In the genomic region with DNA sequence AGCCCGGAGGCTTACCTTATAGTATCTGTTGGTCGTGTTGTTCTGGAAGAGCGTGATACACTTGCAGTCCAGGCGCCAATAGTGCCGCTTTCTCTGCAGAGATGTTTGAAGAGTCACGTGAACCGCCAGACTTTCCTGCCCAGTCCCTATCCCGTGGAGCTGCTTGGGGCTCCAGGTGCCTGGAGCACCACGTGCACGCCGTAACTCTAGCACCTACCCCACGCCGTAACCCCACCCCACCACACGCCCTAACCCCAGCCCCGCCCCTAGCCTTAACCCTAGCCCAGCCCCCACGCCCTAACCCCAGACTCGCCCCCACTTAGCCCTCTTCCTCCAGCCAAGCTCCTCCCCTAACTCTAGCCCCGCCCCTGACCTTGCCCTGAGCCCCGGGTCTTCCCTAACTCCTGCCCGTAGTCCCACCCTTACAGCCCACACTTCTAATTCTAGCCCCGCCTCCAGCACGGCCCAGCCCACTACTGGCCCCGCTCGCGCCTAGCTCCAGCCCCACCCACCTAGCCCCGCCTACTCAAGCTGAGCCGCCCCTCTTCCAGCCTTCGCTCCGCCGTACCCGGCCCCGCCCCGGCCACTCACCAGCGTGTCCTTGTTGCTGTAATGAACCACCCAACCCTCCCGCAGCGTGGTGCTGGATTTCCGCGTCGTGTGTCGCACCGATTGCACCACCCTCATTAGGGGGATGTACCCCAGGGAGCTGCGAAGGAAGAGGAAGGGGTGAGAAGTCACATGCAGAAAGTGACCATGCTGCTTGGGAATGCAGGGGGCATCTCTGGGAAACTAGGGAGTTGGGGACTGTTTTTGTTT, we compare ENCODE assay signal across 1 cellular context.
A peak's percentile ranks its signal among the peaks of the same experiment; 100 is the strongest.
TF ChIP-seq lines count a peak whose summit lies in the region.

No MANE protein-coding gene starts in this region.

TF ChIP-seq in H1, 55 proteins besides CTCF, POLR2A, EP300 and RAD21:
- TF ChIP-seq, protein P1, sequence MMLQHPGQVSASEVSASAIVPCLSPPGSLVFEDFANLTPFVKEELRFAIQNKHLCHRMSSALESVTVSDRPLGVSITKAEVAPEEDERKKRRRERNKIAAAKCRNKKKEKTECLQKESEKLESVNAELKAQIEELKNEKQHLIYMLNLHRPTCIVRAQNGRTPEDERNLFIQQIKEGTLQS (IDR thresholded peaks at IDR 0.05; ENCODE audit: insufficient read depth, low read depth, low read length), result no peak
- TF ChIP-seq, protein P2, sequence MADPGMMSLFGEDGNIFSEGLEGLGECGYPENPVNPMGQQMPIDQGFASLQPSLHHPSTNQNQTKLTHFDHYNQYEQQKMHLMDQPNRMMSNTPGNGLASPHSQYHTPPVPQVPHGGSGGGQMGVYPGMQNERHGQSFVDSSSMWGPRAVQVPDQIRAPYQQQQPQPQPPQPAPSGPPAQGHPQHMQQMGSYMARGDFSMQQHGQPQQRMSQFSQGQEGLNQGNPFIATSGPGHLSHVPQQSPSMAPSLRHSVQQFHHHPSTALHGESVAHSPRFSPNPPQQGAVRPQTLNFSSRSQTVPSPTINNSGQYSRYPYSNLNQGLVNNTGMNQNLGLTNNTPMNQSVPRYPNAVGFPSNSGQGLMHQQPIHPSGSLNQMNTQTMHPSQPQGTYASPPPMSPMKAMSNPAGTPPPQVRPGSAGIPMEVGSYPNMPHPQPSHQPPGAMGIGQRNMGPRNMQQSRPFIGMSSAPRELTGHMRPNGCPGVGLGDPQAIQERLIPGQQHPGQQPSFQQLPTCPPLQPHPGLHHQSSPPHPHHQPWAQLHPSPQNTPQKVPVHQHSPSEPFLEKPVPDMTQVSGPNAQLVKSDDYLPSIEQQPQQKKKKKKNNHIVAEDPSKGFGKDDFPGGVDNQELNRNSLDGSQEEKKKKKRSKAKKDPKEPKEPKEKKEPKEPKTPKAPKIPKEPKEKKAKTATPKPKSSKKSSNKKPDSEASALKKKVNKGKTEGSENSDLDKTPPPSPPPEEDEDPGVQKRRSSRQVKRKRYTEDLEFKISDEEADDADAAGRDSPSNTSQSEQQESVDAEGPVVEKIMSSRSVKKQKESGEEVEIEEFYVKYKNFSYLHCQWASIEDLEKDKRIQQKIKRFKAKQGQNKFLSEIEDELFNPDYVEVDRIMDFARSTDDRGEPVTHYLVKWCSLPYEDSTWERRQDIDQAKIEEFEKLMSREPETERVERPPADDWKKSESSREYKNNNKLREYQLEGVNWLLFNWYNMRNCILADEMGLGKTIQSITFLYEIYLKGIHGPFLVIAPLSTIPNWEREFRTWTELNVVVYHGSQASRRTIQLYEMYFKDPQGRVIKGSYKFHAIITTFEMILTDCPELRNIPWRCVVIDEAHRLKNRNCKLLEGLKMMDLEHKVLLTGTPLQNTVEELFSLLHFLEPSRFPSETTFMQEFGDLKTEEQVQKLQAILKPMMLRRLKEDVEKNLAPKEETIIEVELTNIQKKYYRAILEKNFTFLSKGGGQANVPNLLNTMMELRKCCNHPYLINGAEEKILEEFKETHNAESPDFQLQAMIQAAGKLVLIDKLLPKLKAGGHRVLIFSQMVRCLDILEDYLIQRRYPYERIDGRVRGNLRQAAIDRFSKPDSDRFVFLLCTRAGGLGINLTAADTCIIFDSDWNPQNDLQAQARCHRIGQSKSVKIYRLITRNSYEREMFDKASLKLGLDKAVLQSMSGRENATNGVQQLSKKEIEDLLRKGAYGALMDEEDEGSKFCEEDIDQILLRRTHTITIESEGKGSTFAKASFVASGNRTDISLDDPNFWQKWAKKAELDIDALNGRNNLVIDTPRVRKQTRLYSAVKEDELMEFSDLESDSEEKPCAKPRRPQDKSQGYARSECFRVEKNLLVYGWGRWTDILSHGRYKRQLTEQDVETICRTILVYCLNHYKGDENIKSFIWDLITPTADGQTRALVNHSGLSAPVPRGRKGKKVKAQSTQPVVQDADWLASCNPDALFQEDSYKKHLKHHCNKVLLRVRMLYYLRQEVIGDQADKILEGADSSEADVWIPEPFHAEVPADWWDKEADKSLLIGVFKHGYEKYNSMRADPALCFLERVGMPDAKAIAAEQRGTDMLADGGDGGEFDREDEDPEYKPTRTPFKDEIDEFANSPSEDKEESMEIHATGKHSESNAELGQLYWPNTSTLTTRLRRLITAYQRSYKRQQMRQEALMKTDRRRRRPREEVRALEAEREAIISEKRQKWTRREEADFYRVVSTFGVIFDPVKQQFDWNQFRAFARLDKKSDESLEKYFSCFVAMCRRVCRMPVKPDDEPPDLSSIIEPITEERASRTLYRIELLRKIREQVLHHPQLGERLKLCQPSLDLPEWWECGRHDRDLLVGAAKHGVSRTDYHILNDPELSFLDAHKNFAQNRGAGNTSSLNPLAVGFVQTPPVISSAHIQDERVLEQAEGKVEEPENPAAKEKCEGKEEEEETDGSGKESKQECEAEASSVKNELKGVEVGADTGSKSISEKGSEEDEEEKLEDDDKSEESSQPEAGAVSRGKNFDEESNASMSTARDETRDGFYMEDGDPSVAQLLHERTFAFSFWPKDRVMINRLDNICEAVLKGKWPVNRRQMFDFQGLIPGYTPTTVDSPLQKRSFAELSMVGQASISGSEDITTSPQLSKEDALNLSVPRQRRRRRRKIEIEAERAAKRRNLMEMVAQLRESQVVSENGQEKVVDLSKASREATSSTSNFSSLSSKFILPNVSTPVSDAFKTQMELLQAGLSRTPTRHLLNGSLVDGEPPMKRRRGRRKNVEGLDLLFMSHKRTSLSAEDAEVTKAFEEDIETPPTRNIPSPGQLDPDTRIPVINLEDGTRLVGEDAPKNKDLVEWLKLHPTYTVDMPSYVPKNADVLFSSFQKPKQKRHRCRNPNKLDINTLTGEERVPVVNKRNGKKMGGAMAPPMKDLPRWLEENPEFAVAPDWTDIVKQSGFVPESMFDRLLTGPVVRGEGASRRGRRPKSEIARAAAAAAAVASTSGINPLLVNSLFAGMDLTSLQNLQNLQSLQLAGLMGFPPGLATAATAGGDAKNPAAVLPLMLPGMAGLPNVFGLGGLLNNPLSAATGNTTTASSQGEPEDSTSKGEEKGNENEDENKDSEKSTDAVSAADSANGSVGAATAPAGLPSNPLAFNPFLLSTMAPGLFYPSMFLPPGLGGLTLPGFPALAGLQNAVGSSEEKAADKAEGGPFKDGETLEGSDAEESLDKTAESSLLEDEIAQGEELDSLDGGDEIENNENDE (IDR thresholded peaks at IDR 0.05; ENCODE audit: insufficient replicate concordance, low read length), result no peak
- TF ChIP-seq SIRT6 (IDR thresholded peaks at IDR 0.05; ENCODE audit: low read length) (no peak), CTBP2 (IDR thresholded peaks at IDR 0.05; ENCODE audit: borderline replicate concordance, insufficient read depth, insufficient read length, low read length) (no peak), CHD1 (IDR thresholded peaks at IDR 0.05; ENCODE audit: low read depth, low read length) (no peak), CHD2 (IDR thresholded peaks at IDR 0.05; ENCODE audit: low read length) (no peak), RBBP5 (IDR thresholded peaks at IDR 0.05; ENCODE audit: borderline replicate concordance, low read depth, low read length) (0 out of 2 replicates have a peak, but pooled peaks have one; percentile 38), TAF7 (optimal IDR thresholded peaks at IDR 0.05; ENCODE audit: borderline replicate concordance, low read depth, low read length) (no peak), SRF (IDR thresholded peaks at IDR 0.05; ENCODE audit: low read depth, low read length) (no peak), SUZ12 (IDR thresholded peaks at IDR 0.05; ENCODE audit: low read length) (no peak), FOSL1 (IDR thresholded peaks at IDR 0.05; ENCODE audit: insufficient read depth, low read depth, low read length) (no peak), SP1 (IDR thresholded peaks at IDR 0.05; ENCODE audit: low read depth, low read length) (peak; percentile 63; the same call in 1 of the 2 replicates), HDAC2 (IDR thresholded peaks at IDR 0.05; ENCODE audit: borderline replicate concordance in 1 of 2, low read depth in 2 of 2, low read length in 2 of 2) (no peak), ASH2L (IDR thresholded peaks at IDR 0.05; ENCODE audit: low read length) (no peak), POLR2AphosphoS5 (IDR thresholded peaks at IDR 0.05; ENCODE audit: low read depth, low read length) (no peak), PHF8 (conservative IDR thresholded peaks at IDR 0.05; ENCODE audit: low read depth, low read length) (no peak), KDM1A (IDR thresholded peaks at IDR 0.05; ENCODE audit: borderline replicate concordance, low read length) (no peak), CEBPB (IDR thresholded peaks at IDR 0.05; ENCODE audit: low read depth, low read length) (0 out of 2 replicates have a peak, but pooled peaks have one; percentile 42), JUND (IDR thresholded peaks at IDR 0.05; ENCODE audit: low read length) (no peak), CREB1 (IDR thresholded peaks at IDR 0.05) (no peak), CBX8 (IDR thresholded peaks at IDR 0.05; ENCODE audit: borderline replicate concordance, low read depth, low read length) (no peak), BCL11A (IDR thresholded peaks at IDR 0.05; ENCODE audit: low read depth in 2 of 2, low read length in 2 of 2) (no peak), MAFK (IDR thresholded peaks at IDR 0.05; ENCODE audit: low read depth, low read length) (no peak), TEAD4 (IDR thresholded peaks at IDR 0.05; ENCODE audit: low read depth, low read length) (0 out of 2 replicates have a peak, but pooled peaks have one; percentile 20), RFX5 (IDR thresholded peaks at IDR 0.05; ENCODE audit: borderline replicate concordance, low read depth, low read length) (no peak), RNF2 (IDR thresholded peaks at IDR 0.05; ENCODE audit: borderline replicate concordance, low read depth, low read length, missing control alignments, poor library complexity, severe bottlenecking) (no peak), BACH1 (IDR thresholded peaks at IDR 0.05; ENCODE audit: low read length) (no peak), YY1 (IDR thresholded peaks at IDR 0.05; ENCODE audit: low read depth, low read length) (no peak), SP4 (IDR thresholded peaks at IDR 0.05; ENCODE audit: low read length) (no peak), TCF12 (IDR thresholded peaks at IDR 0.05; ENCODE audit: low read depth, low read length) (no peak), CBX5 (IDR thresholded peaks at IDR 0.05; ENCODE audit: low read depth, low read length) (no peak), ZNF274 (IDR thresholded peaks at IDR 0.05; ENCODE audit: borderline replicate concordance, extremely low read depth, low read length) (no peak)
- TF ChIP-seq, protein P3, sequence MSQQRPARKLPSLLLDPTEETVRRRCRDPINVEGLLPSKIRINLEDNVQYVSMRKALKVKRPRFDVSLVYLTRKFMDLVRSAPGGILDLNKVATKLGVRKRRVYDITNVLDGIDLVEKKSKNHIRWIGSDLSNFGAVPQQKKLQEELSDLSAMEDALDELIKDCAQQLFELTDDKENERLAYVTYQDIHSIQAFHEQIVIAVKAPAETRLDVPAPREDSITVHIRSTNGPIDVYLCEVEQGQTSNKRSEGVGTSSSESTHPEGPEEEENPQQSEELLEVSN (IDR thresholded peaks at IDR 0.05), result 0 out of 2 replicates have a peak, but pooled peaks have one; percentile 14
- TF ChIP-seq, protein P4, sequence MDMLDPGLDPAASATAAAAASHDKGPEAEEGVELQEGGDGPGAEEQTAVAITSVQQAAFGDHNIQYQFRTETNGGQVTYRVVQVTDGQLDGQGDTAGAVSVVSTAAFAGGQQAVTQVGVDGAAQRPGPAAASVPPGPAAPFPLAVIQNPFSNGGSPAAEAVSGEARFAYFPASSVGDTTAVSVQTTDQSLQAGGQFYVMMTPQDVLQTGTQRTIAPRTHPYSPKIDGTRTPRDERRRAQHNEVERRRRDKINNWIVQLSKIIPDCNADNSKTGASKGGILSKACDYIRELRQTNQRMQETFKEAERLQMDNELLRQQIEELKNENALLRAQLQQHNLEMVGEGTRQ (IDR thresholded peaks at IDR 0.05; ENCODE audit: low read length), result peak; percentile 67
- TF ChIP-seq, protein P5, sequence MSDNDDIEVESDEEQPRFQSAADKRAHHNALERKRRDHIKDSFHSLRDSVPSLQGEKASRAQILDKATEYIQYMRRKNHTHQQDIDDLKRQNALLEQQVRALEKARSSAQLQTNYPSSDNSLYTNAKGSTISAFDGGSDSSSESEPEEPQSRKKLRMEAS (IDR thresholded peaks at IDR 0.05), result peak; percentile 65
